Comparison of ENCODE assay signal across 9 cellular contexts in the genomic region with DNA sequence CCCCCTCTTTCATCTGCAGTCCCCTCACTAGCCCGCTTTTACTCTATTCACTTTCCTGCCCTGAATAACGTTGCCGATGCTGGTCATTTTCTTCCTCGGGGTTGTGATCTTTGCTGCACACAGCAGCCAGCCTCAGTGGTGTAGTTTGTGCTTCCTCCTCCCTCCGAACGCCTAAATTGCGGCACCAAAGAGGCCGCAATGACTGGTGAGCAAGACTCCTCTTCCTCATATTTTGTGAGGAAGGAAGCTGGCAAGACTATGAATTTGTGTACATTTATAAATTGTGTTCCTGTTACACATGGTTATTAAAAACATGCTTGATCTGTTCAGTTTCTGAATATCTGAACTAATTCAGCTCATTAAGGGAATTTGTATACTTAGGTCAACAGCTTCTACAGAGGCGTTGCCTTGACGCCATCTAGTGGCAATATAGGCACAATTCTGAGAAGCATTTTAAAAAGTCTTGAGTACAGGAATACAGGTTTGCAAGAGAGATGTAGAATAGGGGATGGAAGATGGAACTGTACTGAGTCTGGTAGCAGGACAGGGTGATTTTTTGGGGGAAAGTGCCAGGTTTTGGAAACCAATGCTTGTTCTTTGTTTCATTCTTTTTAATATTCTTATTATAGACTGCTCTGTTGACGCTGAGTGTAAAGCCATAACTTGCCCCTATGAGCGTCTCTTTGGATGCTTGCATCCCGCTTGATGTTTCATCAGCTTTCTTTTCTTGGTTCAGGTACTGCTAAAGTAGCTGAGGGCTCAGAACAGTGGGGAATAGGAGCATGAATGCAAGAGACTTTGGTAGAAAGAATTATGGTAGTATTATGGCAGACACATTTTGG. TPM values are rescaled to one million over a fixed set of nuclear protein-coding genes. Genes with fewer than 3 reads are reported as not detected.
DNase-seq lines count a peak whose midpoint lies in the region; ATAC-seq and TF ChIP-seq lines count a peak whose summit lies in the region.
"Had no signal": no experiment of that assay in that cellular context is flagged by ENCODE, and none has a peak within 500 bp of the region (broad histone marks: within the 10 kb centered on the region; RNA-seq: fewer than 3 reads in every experiment).

No MANE protein-coding gene starts in this region.

- H4K12ac ChIP-seq in trophoblast cell (ENCODE audit: low read depth, low read length): no peak overlapping the region

- no peak overlapping the region for H2AK5ac ChIP-seq in trophoblast cell (ENCODE audit: low read length)

- H3K4me3 ChIP-seq in BE2C (ENCODE audit: low read depth, low read length) (no peak overlapping the region), trophoblast cell (ENCODE audit: low read depth, low read length) (no peak overlapping the region)
- H3K4me3 ChIP-seq: SJSA1 had no signal

- POLR2A ChIA-PET in WTC11 (lab: Charles Lee): interaction anchor here (0.9 kb wide), 1 partner anchor 34 kb away, joined by 3 read pairs; no protein-coding TSS in a partner anchor

- no peak overlapping the region for H3K4me3 Mint-ChIP-seq in WTC11

- H3K27ac ChIP-seq in foreskin keratinocyte (no peak overlapping the region), trophoblast cell (ENCODE audit: low read depth, low read length) (no peak overlapping the region)
- H3K27ac ChIP-seq: SJSA1 had no signal

- no CpG with 5 or more reads among the region's 13 CpGs for WGBS in trophoblast cell (ENCODE audit: extremely low coverage, insufficient coverage, insufficient read length)

- no peak overlapping the region for H4K8ac ChIP-seq in trophoblast cell (ENCODE audit: low read depth, low read length)

- H3K4me1 ChIP-seq in BE2C: 0 out of 2 replicates have a peak, but pooled peaks cover 4% of the 10 kb centered on the region
- no peaks in the 10 kb centered on the region for H3K4me1 ChIP-seq in foreskin keratinocyte
- no peaks in the 10 kb centered on the region for H3K4me1 ChIP-seq in trophoblast cell (ENCODE audit: control insufficient read depth in 1 of 2, insufficient read depth in 2 of 2, low read length in 2 of 2)
- H3K4me1 ChIP-seq: SJSA1 had no signal

- peak; percentile 88 for ATAC-seq in GM18502 (IDR thresholded peaks at IDR 0.05; ENCODE audit: poor library complexity, unreplicated experiment)
- ATAC-seq in HG03025 (IDR thresholded peaks at IDR 0.05; ENCODE audit: low FRiP score, unreplicated experiment): peak; percentile 72
- peak; percentile 86 for ATAC-seq in WTC11
- peak; percentile 86 for ATAC-seq in foreskin keratinocyte

- no peak overlapping the region for H3K4ac ChIP-seq in trophoblast cell (ENCODE audit: low read depth, low read length)

- no peak overlapping the region for H2AFZ ChIP-seq in trophoblast cell (ENCODE audit: insufficient read depth, low read length, poor library complexity)

- H3K27me3 ChIP-seq in BE2C (no peaks in the 10 kb centered on the region), foreskin keratinocyte (no peaks in the 10 kb centered on the region), trophoblast cell (ENCODE audit: insufficient read depth, low read length) (no peaks in the 10 kb centered on the region)
- H3K27me3 ChIP-seq: SJSA1 had no signal

- H3K4me2 ChIP-seq in trophoblast cell (ENCODE audit: low read length): no peak overlapping the region

- no peak overlapping the region for H3K14ac ChIP-seq in trophoblast cell (ENCODE audit: low read length)

- no peak overlapping the region for H2BK12ac ChIP-seq in trophoblast cell (ENCODE audit: low read length)

- peaks cover 3% of the 10 kb centered on the region; the same call in 1 of the 2 replicates for H3K36me3 Mint-ChIP-seq in WTC11

- CTCF ChIA-PET in WTC11 (lab: Charles Lee): interaction anchor here (0.6 to 2.7 kb wide), 23 partner anchors 8 to 548 kb away, joined by 3 to 10 read pairs (median 4); a partner anchor contains a TSS

- no peak overlapping the region for H2BK5ac ChIP-seq in trophoblast cell (ENCODE audit: low read depth, low read length, poor library complexity)

- H3K79me1 ChIP-seq in trophoblast cell (ENCODE audit: low read length): no peaks in the 10 kb centered on the region

- no peaks in the 10 kb centered on the region for H3K9me3 Mint-ChIP-seq in WTC11

- H3K4me1 Mint-ChIP-seq in WTC11: no peaks in the 10 kb centered on the region

- no peaks in the 10 kb centered on the region for H3K9me3 ChIP-seq in BE2C
- no peaks in the 10 kb centered on the region for H3K9me3 ChIP-seq in trophoblast cell (ENCODE audit: insufficient read depth, low read depth, low read length)
- H3K9me3 ChIP-seq: SJSA1 had no signal

- no peaks in the 10 kb centered on the region for H3K27me3 Mint-ChIP-seq in WTC11 (ENCODE audit: low read depth)

- TF ChIP-seq CTCF in BE2C (IDR thresholded peaks at IDR 0.05; ENCODE audit: low read depth, low read length) (peak; percentile 88), WTC11 (IDR thresholded peaks at IDR 0.05) (peak; percentile 38), foreskin keratinocyte (conservative IDR thresholded peaks at IDR 0.05) (peak; percentile 82)

- H4K91ac ChIP-seq in trophoblast cell (ENCODE audit: low read depth, low read length): no peak overlapping the region

- no peak overlapping the region for H3K9ac ChIP-seq in trophoblast cell (ENCODE audit: low read length)

- no peak overlapping the region for H3K18ac ChIP-seq in trophoblast cell (ENCODE audit: low read length)

- no peaks in the 10 kb centered on the region for H3K36me3 ChIP-seq in BE2C
- H3K36me3 ChIP-seq in trophoblast cell (ENCODE audit: control insufficient read depth in 1 of 2, insufficient read depth in 2 of 2, low read length in 2 of 2): peaks cover 9 to 10% of the 10 kb centered on the region in 2 experiments
- H3K36me3 ChIP-seq: SJSA1 had no signal

- H3K27ac Mint-ChIP-seq in WTC11: peak overlapping the region; percentile 80

- H3K79me2 ChIP-seq in trophoblast cell (ENCODE audit: control insufficient read depth, insufficient read depth, low read length, poor library complexity): no peaks in the 10 kb centered on the region

- no peak overlapping the region for H3K23ac ChIP-seq in trophoblast cell (ENCODE audit: low read length)

- peak; percentile 18 for DNase-seq in BE2C
- peak; percentile 34 for DNase-seq in NCI-H2107 (lab: John Stamatoyannopoulos, UW)
- no peak for DNase-seq in WTC11 (ENCODE audit: low spot score)
- peak; percentile 9 to 44 for DNase-seq in foreskin keratinocyte
- peak; percentile 35 to 81 for DNase-seq in trophoblast cell
- no peak for DNase-seq in activated effector memory CD4-positive, alpha-beta T cell treated with Interleukin-2 at 50 U/mL for 16 hours

- no peak overlapping the region for H2BK120ac ChIP-seq in trophoblast cell (ENCODE audit: insufficient read depth, low read length, poor library complexity)

TF ChIP-seq in WTC11, 78 proteins besides CTCF, POLR2A, EP300 and RAD21:
- TF ChIP-seq TP53 (CRISPR knock-in tag; IDR thresholded peaks at IDR 0.05): no peak
- TF ChIP-seq, protein P1, sequence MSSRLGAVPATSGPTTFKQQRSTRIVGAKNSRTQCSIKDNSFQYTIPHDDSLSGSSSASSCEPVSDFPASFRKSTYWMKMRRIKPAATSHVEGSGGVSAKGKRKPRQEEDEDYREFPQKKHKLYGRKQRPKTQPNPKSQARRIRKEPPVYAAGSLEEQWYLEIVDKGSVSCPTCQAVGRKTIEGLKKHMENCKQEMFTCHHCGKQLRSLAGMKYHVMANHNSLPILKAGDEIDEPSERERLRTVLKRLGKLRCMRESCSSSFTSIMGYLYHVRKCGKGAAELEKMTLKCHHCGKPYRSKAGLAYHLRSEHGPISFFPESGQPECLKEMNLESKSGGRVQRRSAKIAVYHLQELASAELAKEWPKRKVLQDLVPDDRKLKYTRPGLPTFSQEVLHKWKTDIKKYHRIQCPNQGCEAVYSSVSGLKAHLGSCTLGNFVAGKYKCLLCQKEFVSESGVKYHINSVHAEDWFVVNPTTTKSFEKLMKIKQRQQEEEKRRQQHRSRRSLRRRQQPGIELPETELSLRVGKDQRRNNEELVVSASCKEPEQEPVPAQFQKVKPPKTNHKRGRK (CRISPR knock-in tag; IDR thresholded peaks at IDR 0.05; ENCODE audit: borderline replicate concordance): no peak

RNA-seq across cellular contexts. Expression of a gene that starts 4.1 kb away (rescaled TPM):
- polyA plus RNA-seq in BE2C (2012; ENCODE audit: insufficient read depth, insufficient read length, low read depth): 4.0 TPM
- 0.90 to 1.8 TPM (median 1.4 TPM) in 3 replicates for total RNA-seq in WTC11 (2021)
- 0.61 and 0.63 TPM in 2 replicates for total RNA-seq in foreskin keratinocyte
- polyA plus RNA-seq in foreskin keratinocyte: 0.09 and 0.19 TPM in 2 replicates
- 0.31 and 0.42 TPM in 2 replicates for polyA plus RNA-seq in trophoblast cell (2013)
- total RNA-seq: SJSA1 had no signal

RNA-seq across cellular contexts. Expression of a gene that starts 9.5 kb away (rescaled TPM):
- 0.85 TPM for polyA plus RNA-seq in BE2C (2012; ENCODE audit: insufficient read depth, insufficient read length, low read depth)
- total RNA-seq in WTC11 (2021) (0.41 to 1.1 TPM (median 0.72 TPM) in 3 replicates), foreskin keratinocyte (0.31 and 0.39 TPM in 2 replicates)
- polyA plus RNA-seq in foreskin keratinocyte: 0.03 and 0.06 TPM in 2 replicates
- 0.10 and 0.12 TPM in 2 replicates for polyA plus RNA-seq in trophoblast cell (2013)

RNA-seq across cellular contexts. Expression of a gene that starts 22.0 kb away (rescaled TPM):
- polyA plus RNA-seq in BE2C (2012; ENCODE audit: insufficient read depth, insufficient read length, low read depth): not detected
- 0.71 to 1.5 TPM (median 1.2 TPM) in 3 replicates for total RNA-seq in WTC11 (2021)
- total RNA-seq in foreskin keratinocyte: 0.25 and 0.44 TPM in 2 replicates
- not detected in 2 replicates for polyA plus RNA-seq in foreskin keratinocyte
- 0.04 TPM in 1 of 2 replicates, not detected in the other for polyA plus RNA-seq in trophoblast cell (2013)

RNA-seq across cellular contexts. Expression of a gene that starts 47.8 kb away (rescaled TPM):
- 201 TPM for polyA plus RNA-seq in BE2C (2012; ENCODE audit: insufficient read depth, insufficient read length, low read depth)
- 221 to 245 TPM (median 222 TPM) in 3 replicates for total RNA-seq in WTC11 (2021)
- 251 and 260 TPM in 2 replicates for total RNA-seq in foreskin keratinocyte
- polyA plus RNA-seq in foreskin keratinocyte: 354 and 374 TPM in 2 replicates
- 256 and 262 TPM in 2 replicates for polyA plus RNA-seq in trophoblast cell (2013)

RNA-seq across cellular contexts. Expression of a gene that starts 55.4 kb away (rescaled TPM):
- not detected for polyA plus RNA-seq in BE2C (2012; ENCODE audit: insufficient read depth, insufficient read length, low read depth)
- total RNA-seq in WTC11 (2021): not detected in 3 replicates
- total RNA-seq in foreskin keratinocyte: not detected in 2 replicates
- not detected in 2 replicates for polyA plus RNA-seq in foreskin keratinocyte
- polyA plus RNA-seq in trophoblast cell (2013): not detected in 2 replicates
- total RNA-seq: SJSA1 had no signal

Comparison
In these comparisons a context has a peak if more than half of its experiments do, and no peak if none do; other contexts are left out.
1. DNase-seq: peak in BE2C (single experiment), NCI-H2107 (single experiment), foreskin keratinocyte (2 of 2) and trophoblast cell (2 of 2); none in WTC11 (single experiment) and activated effector memory CD4-positive, alpha-beta T cell treated with Interleukin-2 at 50 U/mL for 16 hours (single experiment).
2. CTCF ChIP-seq: peak in every context shown above with its lines; median percentile 88 in BE2C; 82 in foreskin keratinocyte; 38 in WTC11.
3. Peak in every context shown above with its lines, with median percentiles within 50 percentile points of each other: ATAC-seq.